8 cellular contexts compared by ENCODE assay signal in the genomic region with DNA sequence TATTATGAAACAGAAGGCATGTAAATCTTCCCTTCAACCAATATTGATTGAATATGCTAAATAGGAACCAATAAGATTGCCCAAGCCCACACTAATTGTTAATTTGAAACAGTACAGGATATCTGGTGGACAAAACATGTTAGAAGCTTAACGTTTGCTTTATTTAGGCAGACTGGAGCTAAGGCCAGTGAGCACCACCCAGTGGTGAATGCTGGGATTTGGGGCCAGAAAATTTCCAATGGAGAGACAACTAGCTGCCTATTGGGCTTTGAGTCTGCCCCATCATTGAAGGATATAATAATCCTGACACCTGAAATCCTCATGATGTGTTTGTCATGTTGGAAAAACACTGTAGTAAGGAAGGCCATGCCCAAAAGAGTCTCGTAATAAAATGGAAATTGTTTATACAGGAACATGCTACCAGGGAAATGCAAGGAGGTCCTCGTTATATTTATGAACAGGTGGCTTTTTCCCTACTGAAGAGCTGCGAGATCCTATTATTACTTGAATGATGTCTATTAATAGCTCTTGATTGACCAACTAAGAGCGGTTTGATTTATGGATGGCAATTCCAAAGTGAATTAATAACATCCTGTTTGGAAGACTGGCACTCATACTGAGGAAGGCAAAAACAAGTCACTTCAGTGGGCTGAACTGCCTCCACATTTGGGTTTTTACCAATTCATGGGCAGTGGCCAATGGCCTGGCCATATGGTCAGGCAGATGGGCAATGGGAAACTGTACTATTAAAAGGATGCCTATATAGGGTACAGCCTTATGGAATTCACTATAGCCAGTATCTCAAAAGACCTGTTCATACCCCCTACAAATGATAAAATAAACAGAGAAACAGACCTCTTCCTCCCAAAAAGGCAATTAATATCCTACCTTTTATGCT. TPM values are rescaled to one million over a fixed set of nuclear protein-coding genes. Genes with fewer than 3 reads are reported as not detected.
A peak's percentile ranks its signal among the peaks of the same experiment; 100 is the strongest.
DNase-seq lines count a peak whose midpoint lies in the region; ATAC-seq lines count a peak whose summit lies in the region.

No MANE protein-coding gene starts in this region.

- peak; percentile 28 for DNase-seq in A172 (ENCODE audit: low spot score)
- DNase-seq in G401 (ENCODE audit: low spot score): peak; percentile 92
- DNase-seq in NCI-H446 (lab: John Stamatoyannopoulos, UW): peak; percentile 1 to 39
- DNase-seq in activated T-cell treated with anti-CD3 and anti-CD28 coated beads for 1 hour (ENCODE audit: low read depth): peak; percentile 11
- peak; percentile 58 for DNase-seq in glomerular visceral epithelial cell (ENCODE audit: extremely low spot score)
- peak; percentile 3 to 19 for DNase-seq in stimulated activated CD4-positive, alpha-beta T cell treated with anti-CD3 and anti-CD28 coated beads, Interleukin-1b, Interleukin-23, amount 100 ng/mL, for 4 hours (ENCODE audit: low read depth in 2 of 2)

- in situ Hi-C loops in G401 (cut with HindIII; ENCODE audit: low sequenced_read_pairs): no loop called here

- ATAC-seq in GM21423 (IDR thresholded peaks at IDR 0.05; ENCODE audit: unreplicated experiment) (no peak), GM21367 (IDR thresholded peaks at IDR 0.05; ENCODE audit: unreplicated experiment) (no peak)

RNA-seq across cellular contexts. Expression of gene SIGLECL1, which starts 8.7 kb away (rescaled TPM):
- total RNA-seq in A172 (2014; rRNA removed; shearing (Covaris generic)): not detected in 2 replicates
- not detected in 2 replicates for total RNA-seq in G401 (2014; rRNA removed; shearing (Covaris generic))

RNA-seq across cellular contexts. Expression of gene CD33, which starts 34.7 kb away (rescaled TPM):
- 1.2 and 3.1 TPM in 2 replicates for total RNA-seq in A172 (2014; rRNA removed; shearing (Covaris generic))
- total RNA-seq in G401 (2014; rRNA removed; shearing (Covaris generic)): 1.4 TPM in 1 of 2 replicates, not detected in the other

RNA-seq across cellular contexts. Expression of gene IGLON5, which starts 51.8 kb away (rescaled TPM):
- not detected in 2 replicates for total RNA-seq in A172 (2014; rRNA removed; shearing (Covaris generic))
- not detected in 2 replicates for total RNA-seq in G401 (2014; rRNA removed; shearing (Covaris generic))

Comparison
In these comparisons a context has a peak if more than half of its experiments do, and no peak if none do; other contexts are left out.
1. DNase-seq: peak in every context shown above with its lines; median percentile 92 in G401; 58 in glomerular visceral epithelial cell; 28 in A172; 20 in NCI-H446; 11 in activated T-cell treated with anti-CD3 and anti-CD28 coated beads for 1 hour; 11 in stimulated activated CD4-positive, alpha-beta T cell treated with anti-CD3 and anti-CD28 coated beads, Interleukin-1b, Interleukin-23, amount 100 ng/mL, for 4 hours.